ENCODE assay signal across 33 cellular contexts in genomic region chr16:74487634-74488495, GRCh38.
DNase-seq lines count a peak whose midpoint lies in the region; ATAC-seq, FAIRE-seq and TF ChIP-seq lines count a peak whose summit lies in the region.
"Had no signal": no experiment of that assay in that cellular context is flagged by ENCODE, and none has a peak within 500 bp of the region (broad histone marks: within the 10 kb centered on the region; RNA-seq: fewer than 3 reads in every experiment).

No MANE protein-coding gene starts in this region.

- no peaks in the 10 kb centered on the region for H3K9me3 ChIP-seq in breast epithelium
- no peaks in the 10 kb centered on the region for H3K9me3 ChIP-seq in prostate gland
- no peaks in the 10 kb centered on the region for H3K9me3 ChIP-seq in trophoblast cell (ENCODE audit: insufficient read depth, low read depth, low read length)
- H3K9me3 ChIP-seq in gastrocnemius medialis: no peaks in the 10 kb centered on the region
- H3K9me3 ChIP-seq: BLaER1, MG63, sigmoid colon, tibial artery had no signal

- H2BK120ac ChIP-seq in trophoblast cell (ENCODE audit: insufficient read depth, low read length, poor library complexity): no peak overlapping the region

- in situ Hi-C loops in gastrocnemius medialis (cut with MboI; ENCODE audit: low sequenced_read_pairs in 4 of 4): loop anchor here in 2 of 4 donors (10.0 to 25.0 kb wide), 2 partner anchors 124 to 137 kb away; partner anchors contain the start of gene GLG1 (in 1 of the 2)

- H3K9ac ChIP-seq in trophoblast cell (ENCODE audit: low read length): no peak overlapping the region
- H3K9ac ChIP-seq: BLaER1 had no signal

- intact Hi-C loops in MCF 10A (cut with micrococcal nuclease) (no loop called here), breast epithelium (cut with DNase I; ENCODE audit: low total_unique reads) (no loop called here), prostate gland (cut with DNase I) (no loop called here), gastrocnemius medialis (cut with DNase I; ENCODE audit: low total_unique reads) (no loop called here)

- TF ChIP-seq POLR2A in breast epithelium (IDR thresholded peaks at IDR 0.05): no peak
- TF ChIP-seq POLR2A in prostate gland (IDR thresholded peaks at IDR 0.05): no peak
- no peak for TF ChIP-seq POLR2A in gastrocnemius medialis (IDR thresholded peaks at IDR 0.05)

- no peaks in the 10 kb centered on the region for H3K79me2 ChIP-seq in trophoblast cell (ENCODE audit: control insufficient read depth, insufficient read depth, low read length, poor library complexity)

- no TSS peak for BruUV-seq in MCF 10A (replicated peaks; lab: Mats Ljungman, UMichigan)

- POLR2A ChIA-PET in MCF 10A (lab: Yijun Ruan, JAX): interaction anchor here (0.6 to 1.8 kb wide), 4 partner anchors 8 to 153 kb away, joined by 3 to 5 read pairs (median 4); partner anchors contain the start of gene GLG1

- H2AK5ac ChIP-seq in trophoblast cell (ENCODE audit: low read length): no peak overlapping the region

- H3K14ac ChIP-seq in trophoblast cell (ENCODE audit: low read length): no peak overlapping the region

- no peaks in the 10 kb centered on the region for H3K27me3 Mint-ChIP-seq in MCF 10A (ENCODE audit: insufficient read depth, unreplicated experiment)
- H3K27me3 Mint-ChIP-seq: activated CD8-positive, alpha-beta memory T cell treated with anti-CD3 and anti-CD28 coated beads, Interleukin-2, amount 10 ng/mL, durations not matched to agents 7 days and 5 days had no signal

- H3K23ac ChIP-seq in trophoblast cell (ENCODE audit: low read length): no peak overlapping the region

- CTCF ChIA-PET in MCF 10A (lab: Yijun Ruan, JAX): interaction anchor here (0.6 kb wide), 1 partner anchor 397 kb away, joined by 3 read pairs; no protein-coding TSS in a partner anchor

- H3K4me3 Mint-ChIP-seq in MCF 10A (ENCODE audit: unreplicated experiment): no peak overlapping the region
- H3K4me3 Mint-ChIP-seq: activated CD8-positive, alpha-beta memory T cell treated with anti-CD3 and anti-CD28 coated beads, Interleukin-2, amount 10 ng/mL, durations not matched to agents 7 days and 5 days; activated T-cell treated with anti-CD3 and anti-CD28 coated beads, Interleukin-2, amount 50 U/mL, for 72 hours; mesothelial cell of epicardium had no signal

- no peak overlapping the region for H2BK12ac ChIP-seq in trophoblast cell (ENCODE audit: low read length)

- no peak overlapping the region for H3K4me2 ChIP-seq in trophoblast cell (ENCODE audit: low read length)
- H3K4me2 ChIP-seq: BLaER1 had no signal

- H3K27ac ChIP-seq in breast epithelium: no peak overlapping the region
- no peak overlapping the region for H3K27ac ChIP-seq in prostate gland
- H3K27ac ChIP-seq in trophoblast cell (ENCODE audit: low read depth, low read length): no peak overlapping the region
- H3K27ac ChIP-seq in gastrocnemius medialis: no peak overlapping the region
- H3K27ac ChIP-seq: BLaER1, brain microvascular endothelial cell, RWPE1, sigmoid colon, tibial artery had no signal

- no peaks in the 10 kb centered on the region for H3K36me3 ChIP-seq in breast epithelium
- no peaks in the 10 kb centered on the region for H3K36me3 ChIP-seq in prostate gland
- peaks cover 5 to 9% of the 10 kb centered on the region in 2 experiments for H3K36me3 ChIP-seq in trophoblast cell (ENCODE audit: control insufficient read depth in 1 of 2, insufficient read depth in 2 of 2, low read length in 2 of 2)
- peaks cover 0 to 66% of the 10 kb centered on the region in 2 donors for H3K36me3 ChIP-seq in gastrocnemius medialis

- no peak for ATAC-seq in gastrocnemius medialis
- ATAC-seq: activated CD8-positive, alpha-beta memory T cell treated with anti-CD3 and anti-CD28 coated beads, Interleukin-2, amount 10 ng/mL, durations not matched to agents 7 days and 5 days; activated T-cell treated with anti-CD3 and anti-CD28 coated beads, Interleukin-2, amount 50 U/mL, for 72 hours; esophagus mucosa had no signal

- no peak overlapping the region for H3K18ac ChIP-seq in trophoblast cell (ENCODE audit: low read length)

- H3K4me3 ChIP-seq in breast epithelium (no peak overlapping the region), prostate gland (no peak overlapping the region), trophoblast cell (ENCODE audit: low read depth, low read length) (no peak overlapping the region), gastrocnemius medialis (no peak overlapping the region)
- H3K4me3 ChIP-seq: BLaER1, MG63, sigmoid colon, tibial artery had no signal

- H4K8ac ChIP-seq in trophoblast cell (ENCODE audit: low read depth, low read length): no peak overlapping the region

- no peak overlapping the region for H4K12ac ChIP-seq in trophoblast cell (ENCODE audit: low read depth, low read length)

- 82% methylated on average over 9 of the region's 9 CpGs for WGBS in prostate gland
- no CpG with 5 or more reads among the region's 9 CpGs for WGBS in trophoblast cell (ENCODE audit: extremely low coverage, insufficient coverage, insufficient read length)

- H4K91ac ChIP-seq in trophoblast cell (ENCODE audit: low read depth, low read length): no peak overlapping the region

- H3K27me3 ChIP-seq in breast epithelium: no peaks in the 10 kb centered on the region
- H3K27me3 ChIP-seq in prostate gland (replicated peaks; ENCODE audit: insufficient read depth): no peaks in the 10 kb centered on the region
- H3K27me3 ChIP-seq in trophoblast cell (ENCODE audit: insufficient read depth, low read length): no peaks in the 10 kb centered on the region
- no peaks in the 10 kb centered on the region for H3K27me3 ChIP-seq in gastrocnemius medialis
- H3K27me3 ChIP-seq: BLaER1, brain microvascular endothelial cell, MG63, sigmoid colon, tibial artery had no signal

- H3K4ac ChIP-seq in trophoblast cell (ENCODE audit: low read depth, low read length): no peak overlapping the region

- FAIRE-seq in islet of Langerhans (lab: Jason Lieb, UNC): peak; percentile 92
- FAIRE-seq: G401.6, H1, keratinocyte had no signal

- H2AFZ ChIP-seq in trophoblast cell (ENCODE audit: insufficient read depth, low read length, poor library complexity): no peak overlapping the region

- no peaks in the 10 kb centered on the region for H3K4me1 Mint-ChIP-seq in MCF 10A (ENCODE audit: insufficient read depth, unreplicated experiment)

- no peak overlapping the region for H2BK5ac ChIP-seq in trophoblast cell (ENCODE audit: low read depth, low read length, poor library complexity)

- H3K9me3 Mint-ChIP-seq in MCF 10A (ENCODE audit: unreplicated experiment): no peaks in the 10 kb centered on the region
- H3K9me3 Mint-ChIP-seq: activated T-cell treated with anti-CD3 and anti-CD28 coated beads, Interleukin-2, amount 50 U/mL, for 72 hours; mesothelial cell of epicardium had no signal

- H3K27ac Mint-ChIP-seq in MCF 10A (ENCODE audit: low read depth, unreplicated experiment): peak overlapping the region; percentile 29
- H3K27ac Mint-ChIP-seq: activated CD8-positive, alpha-beta memory T cell treated with anti-CD3 and anti-CD28 coated beads, Interleukin-2, amount 10 ng/mL, durations not matched to agents 7 days and 5 days; activated T-cell treated with anti-CD3 and anti-CD28 coated beads, Interleukin-2, amount 50 U/mL, for 72 hours; mesothelial cell of epicardium had no signal

- TF ChIP-seq CTCF in MCF 10A (IDR thresholded peaks at IDR 0.05; ENCODE audit: unreplicated experiment) (no peak), breast epithelium (IDR thresholded peaks at IDR 0.05) (no peak), prostate gland (IDR thresholded peaks at IDR 0.05) (no peak), gastrocnemius medialis (IDR thresholded peaks at IDR 0.05 in 4 of 5, conservative IDR thresholded peaks at IDR 0.05 in 1 of 5) (no peak)

- H3K4me1 ChIP-seq in breast epithelium (no peaks in the 10 kb centered on the region), prostate gland (replicated peaks) (no peaks in the 10 kb centered on the region), trophoblast cell (ENCODE audit: control insufficient read depth in 1 of 2, insufficient read depth in 2 of 2, low read length in 2 of 2) (peaks cover 0 to 1% of the 10 kb centered on the region in 2 experiments), gastrocnemius medialis (no peaks in the 10 kb centered on the region)
- H3K4me1 ChIP-seq: sigmoid colon, tibial artery had no signal

- DNase-seq in MCF 10A (ENCODE audit: unreplicated experiment) (no peak), breast epithelium (ENCODE audit: low spot score in 2 of 2) (no peak), NCI-H2081 treated with DMSO at 0.1 percent for 48 hours (lab: John Stamatoyannopoulos, UW) (peak; percentile 2), prostate gland (ENCODE audit: low spot score) (no peak), trophoblast cell (no peak), gastrocnemius medialis (no peak)
- DNase-seq: activated CD4-positive, alpha-beta T cell treated with anti-CD3 and anti-CD28 coated beads, Interleukin-2, amount 50 U/mL, for 1 hour; activated CD4-positive, CD25-positive, alpha-beta regulatory T cell; activated CD8-positive, alpha-beta memory T cell treated with anti-CD3 and anti-CD28 coated beads, Interleukin-2, amount 10 ng/mL, durations not matched to agents 7 days and 5 days; activated naive CD4-positive, alpha-beta T cell treated with Interleukin-2 at 50 U/mL for 16 hours; activated T-cell treated with anti-CD3 and anti-CD28 coated beads, Interleukin-2, amount 50 U/mL, for 72 hours; amygdala; brain microvascular endothelial cell; KG1; MG63; NCI-H1105 treated with DMSO at 0.1 percent for 48 hours; NCI-H2171; NCI-H510A treated with DMSO at 0.1 percent for 48 hours; occipital lobe; OCI-M1; sigmoid colon; stimulated activated CD4-positive, alpha-beta T cell treated with anti-CD3 and anti-CD28 coated beads, Interleukin-12 subunit alpha, Interleukin-12 subunit beta, amount 100 ng/mL, for 4 hours; stimulated activated CD4-positive, alpha-beta T cell treated with anti-CD3 and anti-CD28 coated beads, Interleukin-2, amount 100 ng/mL, for 48 hours; T-helper 1 cell; tibial artery had no signal

- H3K36me3 Mint-ChIP-seq in MCF 10A (ENCODE audit: insufficient read depth, unreplicated experiment): peaks cover 84% of the 10 kb centered on the region

- no peaks in the 10 kb centered on the region for H3K79me1 ChIP-seq in trophoblast cell (ENCODE audit: low read length)
